10 cellular contexts compared by ENCODE assay signal in the genomic region with DNA sequence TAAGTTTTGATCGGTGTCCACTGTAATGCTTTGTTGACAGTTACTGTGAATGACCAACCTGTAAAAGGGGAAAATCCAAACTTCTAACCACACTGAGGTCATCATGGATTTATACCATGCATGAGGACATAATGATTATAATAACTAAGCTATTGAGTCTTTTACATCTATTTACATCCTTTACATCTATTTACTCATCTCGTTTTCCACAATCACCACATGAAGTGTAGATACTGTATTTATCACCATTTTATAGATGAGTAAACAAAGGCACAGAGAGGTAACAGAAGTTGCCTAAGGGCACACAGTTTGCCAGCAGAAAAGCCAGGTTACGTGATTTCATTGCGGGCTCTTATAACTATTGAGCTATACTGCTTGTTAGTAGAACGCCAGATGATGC. TPM values are rescaled to one million over a fixed set of nuclear protein-coding genes. Genes with fewer than 3 reads are reported as not detected.
DNase-seq lines count a peak whose midpoint lies in the region; ATAC-seq, FAIRE-seq and TF ChIP-seq lines count a peak whose summit lies in the region.
"Had no signal": no experiment of that assay in that cellular context is flagged by ENCODE, and none has a peak within 500 bp of the region (broad histone marks: within the 10 kb centered on the region; RNA-seq: fewer than 3 reads in every experiment).

No MANE protein-coding gene starts in this region.

- peaks cover 0 to 2% (median 0%) of the 10 kb centered on the region in 7 donors for H3K9me3 Mint-ChIP-seq in naive B cell

- H3K27me3 Mint-ChIP-seq in naive B cell: peaks cover 0 to 6% (median under 1%) of the 10 kb centered on the region in 3 donors

- peak; percentile 82 for FAIRE-seq in RCC 7860 (lab: Jason Lieb, UNC)
- FAIRE-seq in GM12891 (lab: Jason Lieb, UNC): no peak
- FAIRE-seq: G401.6 had no signal

- peaks cover 10 to 13% (median 13%) of the 10 kb centered on the region in 3 donors for H3K4me1 Mint-ChIP-seq in naive B cell

- peak overlapping the region in 2 of 6 donors; percentile 3 to 22 for H3K27ac Mint-ChIP-seq in naive B cell

- peak; percentile 26 for ATAC-seq in HG02759 (IDR thresholded peaks at IDR 0.05; ENCODE audit: unreplicated experiment)
- no peak for ATAC-seq in naive B cell (ENCODE audit: low read depth in 2 of 2)

- TF ChIP-seq POLR2A in GM12891 (IDR thresholded peaks at IDR 0.05; ENCODE audit: low read depth, low read length): no peak

- H3K36me3 Mint-ChIP-seq in naive B cell: no peaks in the 10 kb centered on the region

- H3K4me3 Mint-ChIP-seq in naive B cell: peak overlapping the region in 6 of 8 donors; percentile 58 to 93 (median 86)

- DNase-seq in Daoy (ENCODE audit: low read depth): peak; percentile 35
- DNase-seq in RCC 7860 (ENCODE audit: low spot score): peak; percentile 91
- no peak for DNase-seq in naive B cell
- no peak for DNase-seq in GM12891 (ENCODE audit: insufficient read length, low spot score)
- DNase-seq in NK-92 treated with Interleukin-12 subunit alpha and Interleukin-12 subunit beta, amount 100 ng/mL, for 24 hours (lab: John Stamatoyannopoulos, UW): no peak
- DNase-seq in stimulated activated naive CD4-positive, alpha-beta T cell (lab: John Stamatoyannopoulos, UW): no peak
- DNase-seq: left ventricle myocardium inferior, T-helper 9 cell had no signal

TF ChIP-seq in GM12891, 5 proteins besides CTCF, POLR2A, EP300 and RAD21:
- TF ChIP-seq POU2F2 (IDR thresholded peaks at IDR 0.05; ENCODE audit: low read depth, low read length) (no peak), POLR2AphosphoS5 (IDR thresholded peaks at IDR 0.05; ENCODE audit: low read depth, low read length) (no peak), PAX5 (IDR thresholded peaks at IDR 0.05; ENCODE audit: insufficient read depth, low read length, severe bottlenecking) (no peak), TAF1 (IDR thresholded peaks at IDR 0.05; ENCODE audit: low read depth, low read length) (no peak), SPI1 (IDR thresholded peaks at IDR 0.05; ENCODE audit: low read depth, low read length) (no peak)
TF ChIP-seq in GM12891: peak in this region for 0.

RNA-seq across cellular contexts. Expression of a gene that starts 27.9 kb away (rescaled TPM):
- total RNA-seq in Daoy (2014; rRNA removed; shearing (Covaris generic)): 0.40 and 2.6 TPM in 2 replicates
- polyA plus RNA-seq in naive B cell (ENCODE audit: low read depth in 6 of 6): 10 to 100 TPM in 5 of 6 donors, 1 to 10 TPM in 1; 6.3 to 16.9 (median 15.5) TPM
- 2.1 TPM for polyA plus RNA-seq in GM12891 (2012; ENCODE audit: low read depth, missing spikeins)

Comparison
In these comparisons a context has a peak if more than half of its experiments do, and no peak if none do; other contexts are left out.
1. DNase-seq: peak in Daoy (single experiment) and RCC 7860 (single experiment); none in naive B cell (single experiment), GM12891 (single experiment), NK-92 treated with Interleukin-12 subunit alpha and Interleukin-12 subunit beta, amount 100 ng/mL, for 24 hours (single experiment) and stimulated activated naive CD4-positive, alpha-beta T cell (0 of 6).